8 cellular contexts compared by ENCODE assay signal in the genomic region with DNA sequence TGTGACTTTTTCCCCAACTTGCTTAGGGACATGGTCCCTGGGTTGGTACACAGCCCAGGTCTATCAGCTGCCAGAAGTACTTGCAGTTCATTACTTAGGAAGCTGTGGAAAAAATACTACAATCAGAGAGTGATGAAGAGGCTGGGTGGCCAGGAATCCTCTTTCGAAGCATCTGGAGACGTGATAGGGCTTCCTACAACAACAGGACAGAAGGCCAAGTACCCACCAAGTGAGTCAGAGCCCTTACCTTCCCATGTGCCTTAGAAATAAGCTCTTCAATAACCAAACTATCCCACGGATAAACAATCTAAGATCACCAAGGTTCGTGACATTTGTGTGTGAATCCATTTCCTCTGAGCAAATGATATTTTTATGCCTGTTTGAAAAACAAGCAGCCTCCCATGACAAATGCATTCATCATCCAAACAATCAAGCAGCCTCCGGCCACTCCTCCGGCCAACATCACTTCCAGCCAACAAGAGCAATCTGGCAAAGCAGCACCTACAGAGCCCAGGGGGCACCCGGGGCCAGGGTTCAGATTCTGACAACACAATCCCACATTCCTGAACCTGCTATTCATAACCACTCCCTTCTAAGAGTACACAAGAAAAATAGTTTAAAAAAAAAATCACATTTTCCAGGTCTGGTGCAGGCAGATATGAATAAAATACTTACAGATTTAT. TPM values are rescaled to one million over a fixed set of nuclear protein-coding genes. Genes with fewer than 3 reads are reported as not detected.
DNase-seq lines count a peak whose midpoint lies in the region; ATAC-seq and TF ChIP-seq lines count a peak whose summit lies in the region.

No MANE protein-coding gene starts in this region.

- no peak overlapping the region for H3K4me3 ChIP-seq in DND-41 (ENCODE audit: low read depth in 1 of 2, low read length in 2 of 2)
- peak overlapping the region; percentile 31 for H3K4me3 ChIP-seq in psoas muscle

- H4K20me1 ChIP-seq in DND-41 (ENCODE audit: insufficient read depth, low read length), result peaks cover 18% of the 10 kb centered on the region; the same call in 1 of the 2 replicates

- H3K27ac ChIP-seq in DND-41 (ENCODE audit: low read length) (no peak overlapping the region), psoas muscle (peak overlapping the region; percentile 94)

- H3K36me3 ChIP-seq in DND-41 (ENCODE audit: insufficient read depth, low read length), result no peaks in the 10 kb centered on the region
- H3K36me3 ChIP-seq in psoas muscle (ENCODE audit: insufficient read depth in 1 of 2, low read depth in 1 of 2), result no peaks in the 10 kb centered on the region

- WGBS in psoas muscle, 3 donors, result 3 to 9% (median 8%) methylated on average over 7 of the region's 7 CpGs

- H3K9ac ChIP-seq in DND-41 (ENCODE audit: low read depth, low read length), result no peak overlapping the region

- H3K4me1 ChIP-seq in DND-41 (ENCODE audit: insufficient read depth, low read length) (peaks cover 13% of the 10 kb centered on the region), psoas muscle (peaks cover 66% of the 10 kb centered on the region)

- no peak for DNase-seq in DND-41
- DNase-seq in T1000 (lab: John Stamatoyannopoulos, UW), result peak; percentile 92
- peak; percentile 79 for DNase-seq in glomerular visceral epithelial cell (ENCODE audit: extremely low spot score)
- DNase-seq in psoas muscle, result peak; percentile 82 to 93
- DNase-seq in retina, result no peak
- no peak for DNase-seq in activated CD4-positive, alpha-beta T cell treated with anti-CD3 and anti-CD28 coated beads, Interleukin-2, amount 50 U/mL, for 1 hour

- no peak for TF ChIP-seq CTCF in DND-41 (IDR thresholded peaks at IDR 0.05; ENCODE audit: borderline replicate concordance, extremely low read depth, low read length, poor library complexity, severe bottlenecking)
- no peak for TF ChIP-seq CTCF in psoas muscle (IDR thresholded peaks at IDR 0.05)

- H3K79me2 ChIP-seq in DND-41 (ENCODE audit: insufficient read depth, low read length), result peaks cover 16% of the 10 kb centered on the region; the same call in 1 of the 2 replicates

- H3K4me2 ChIP-seq in DND-41 (ENCODE audit: insufficient read depth, low read length), result no peak overlapping the region

- intact Hi-C loops in psoas muscle (cut with DNase I), result loop anchor here in 1 of 2 donors (1.0 kb wide), 1 partner anchor 14 kb away; no protein-coding TSS in a partner anchor

- H3K27me3 ChIP-seq in DND-41 (ENCODE audit: insufficient read depth, low read length, poor library complexity) (no peaks in the 10 kb centered on the region), psoas muscle (ENCODE audit: insufficient read depth in 3 of 3, low read length in 2 of 3) (no peaks in the 10 kb centered on the region)

- H2AFZ ChIP-seq in DND-41 (ENCODE audit: low read depth, low read length), result no peak overlapping the region

- H3K9me3 ChIP-seq in DND-41 (ENCODE audit: insufficient read depth, low read length, severe bottlenecking), result no peaks in the 10 kb centered on the region
- no peaks in the 10 kb centered on the region for H3K9me3 ChIP-seq in psoas muscle

- 0 out of 3 replicates have a peak, but pooled peaks have one; percentile 5 for ATAC-seq in DND-41 (ENCODE audit: insufficient read depth, low read depth)
- ATAC-seq in psoas muscle, result peak; percentile 55 to 71 (median 60)
- ATAC-seq in HG02798 (IDR thresholded peaks at IDR 0.05; ENCODE audit: poor library complexity, unreplicated experiment), result no peak
- ATAC-seq in GM18858 (IDR thresholded peaks at IDR 0.05; ENCODE audit: unreplicated experiment), result no peak

RNA-seq across cellular contexts. Expression of a gene that starts 26.4 kb away (rescaled TPM):
- total RNA-seq in psoas muscle, result 100 to 1,000 TPM in 1 of 4 donors, 10 to 100 TPM in 2, 1 to 10 TPM in 1; 8.7 to 163 (median 57.0) TPM
- polyA plus RNA-seq in psoas muscle, result 10 to 100 TPM; 11.3 to 64.5 (median 50.4) TPM

Comparison
In these comparisons a context has a peak if more than half of its experiments do, and no peak if none do; other contexts are left out.
1. ATAC-seq: peak in DND-41 (single experiment) and psoas muscle (4 of 4); none in HG02798 (single experiment) and GM18858 (single experiment).
2. DNase-seq: peak in T1000 (single experiment), glomerular visceral epithelial cell (single experiment) and psoas muscle (2 of 2); none in DND-41 (single experiment), retina (single experiment) and activated CD4-positive, alpha-beta T cell treated with anti-CD3 and anti-CD28 coated beads, Interleukin-2, amount 50 U/mL, for 1 hour (single experiment).